Comparison of ENCODE assay signal across 8 cellular contexts in the genomic region with DNA sequence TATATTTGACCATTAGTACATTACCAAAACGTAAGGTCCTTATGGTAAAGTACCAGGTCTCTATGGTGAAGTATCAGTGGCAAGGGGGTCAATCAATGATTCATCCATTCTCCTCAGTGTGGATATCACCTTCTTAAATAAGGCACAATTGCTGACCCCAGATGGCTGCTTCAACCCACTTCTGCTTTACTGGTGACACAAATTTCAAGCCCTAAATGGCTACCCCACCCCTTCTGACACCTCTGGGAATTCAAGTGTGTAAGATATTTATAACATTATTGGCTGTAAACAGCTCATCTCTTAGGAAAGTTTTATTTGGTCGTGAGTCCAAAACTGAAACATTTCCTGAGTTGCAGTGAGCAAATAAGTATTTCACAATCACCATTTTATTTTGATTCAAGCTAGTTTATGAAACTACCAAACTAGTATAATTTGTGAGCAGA. TPM values are rescaled to one million over a fixed set of nuclear protein-coding genes. Genes with fewer than 3 reads are reported as not detected.
A peak's percentile ranks its signal among the peaks of the same experiment; 100 is the strongest.
DNase-seq lines count a peak whose midpoint lies in the region; ATAC-seq and TF ChIP-seq lines count a peak whose summit lies in the region.

No MANE protein-coding gene starts in this region.

- ATAC-seq in GM18858 (IDR thresholded peaks at IDR 0.05; ENCODE audit: unreplicated experiment): peak; percentile 59
- peak; percentile 45 for ATAC-seq in HG03095 (IDR thresholded peaks at IDR 0.05; ENCODE audit: unreplicated experiment)
- ATAC-seq in HG03045 (IDR thresholded peaks at IDR 0.05; ENCODE audit: unreplicated experiment): no peak
- ATAC-seq in activated CD8-positive, alpha-beta T cell treated with anti-CD3 and anti-CD28 coated beads for 36 hours: no peak

- no peaks in the 10 kb centered on the region for H3K27me3 Mint-ChIP-seq in activated CD8-positive, alpha-beta T cell treated with anti-CD3 and anti-CD28 coated beads for 36 hours
- H3K27me3 Mint-ChIP-seq in glutamatergic neuron (ENCODE audit: unreplicated experiment): no peaks in the 10 kb centered on the region

- CTCF ChIA-PET in activated CD8-positive, alpha-beta T cell treated with anti-CD3 and anti-CD28 coated beads for 36 hours (lab: Charles Lee): interaction anchor here (0.7 to 3.9 kb wide), 38 partner anchors 9 to 218 kb away, joined by 3 to 37 read pairs (median 6); a partner anchor contains a TSS

- POLR2A ChIA-PET in activated CD8-positive, alpha-beta T cell treated with anti-CD3 and anti-CD28 coated beads for 36 hours (lab: Charles Lee): interaction anchor here (1.0 to 1.1 kb wide), 2 partner anchors 75 to 131 kb away, joined by 3 to 4 read pairs; no protein-coding TSS in a partner anchor

- peaks cover 1% of the 10 kb centered on the region for H3K9me3 Mint-ChIP-seq in activated CD8-positive, alpha-beta T cell treated with anti-CD3 and anti-CD28 coated beads for 36 hours
- peaks cover 3% of the 10 kb centered on the region for H3K9me3 Mint-ChIP-seq in glutamatergic neuron (ENCODE audit: unreplicated experiment)

- DNase-seq in myocyte (ENCODE audit: low read depth) (peak; percentile 31), pons (ENCODE audit: low spot score) (no peak), glutamatergic neuron (no peak)
- DNase-seq in activated CD8-positive, alpha-beta T cell treated with anti-CD3 and anti-CD28 coated beads for 36 hours: no peak

- peaks cover 7% of the 10 kb centered on the region for H3K36me3 Mint-ChIP-seq in activated CD8-positive, alpha-beta T cell treated with anti-CD3 and anti-CD28 coated beads for 36 hours (ENCODE audit: low read depth)
- H3K36me3 Mint-ChIP-seq in glutamatergic neuron (ENCODE audit: unreplicated experiment): peaks cover 13% of the 10 kb centered on the region

- peak overlapping the region; percentile 10; the same call in 1 of the 2 replicates for H3K27ac ChIP-seq in VCaP

- peaks cover 60% of the 10 kb centered on the region for H3K4me1 Mint-ChIP-seq in activated CD8-positive, alpha-beta T cell treated with anti-CD3 and anti-CD28 coated beads for 36 hours (ENCODE audit: low read depth)
- H3K4me1 Mint-ChIP-seq in glutamatergic neuron (ENCODE audit: low read depth, unreplicated experiment): no peaks in the 10 kb centered on the region

- no peak for TF ChIP-seq CTCF in VCaP (conservative IDR thresholded peaks at IDR 0.05)
- no peak for TF ChIP-seq CTCF in activated CD8-positive, alpha-beta T cell treated with anti-CD3 and anti-CD28 coated beads for 36 hours (IDR thresholded peaks at IDR 0.05)
- no peak for TF ChIP-seq CTCF in glutamatergic neuron (IDR thresholded peaks at IDR 0.05; ENCODE audit: partially characterized antibody, unreplicated experiment)

- H3K4me3 Mint-ChIP-seq in activated CD8-positive, alpha-beta T cell treated with anti-CD3 and anti-CD28 coated beads for 36 hours: no peak overlapping the region
- no peak overlapping the region for H3K4me3 Mint-ChIP-seq in glutamatergic neuron (ENCODE audit: unreplicated experiment)

- intact Hi-C loops in activated CD8-positive, alpha-beta T cell treated with anti-CD3 and anti-CD28 coated beads for 36 hours (cut with micrococcal nuclease): loop anchor here (5.0 to 10.0 kb wide), 2 partner anchors 71 to 141 kb away; a partner anchor contains a TSS

- H3K27ac Mint-ChIP-seq in activated CD8-positive, alpha-beta T cell treated with anti-CD3 and anti-CD28 coated beads for 36 hours: no peak overlapping the region
- no peak overlapping the region for H3K27ac Mint-ChIP-seq in glutamatergic neuron (ENCODE audit: unreplicated experiment)

RNA-seq across cellular contexts. Expression of a gene that starts 7.9 kb away (rescaled TPM):
- total RNA-seq in myocyte (9.9 and 12.1 TPM in 2 replicates), glutamatergic neuron (ENCODE audit: unreplicated experiment) (8.9 TPM)
- 6.3 TPM for polyA plus RNA-seq in myocyte (2012)
- 10 to 100 TPM in 1 of 2 experiments, 1 to 10 TPM in 1; 9.6 to 11.8 TPM for total RNA-seq in activated CD8-positive, alpha-beta T cell treated with anti-CD3 and anti-CD28 coated beads for 36 hours

RNA-seq across cellular contexts. Expression of a gene that starts 34.3 kb away (rescaled TPM):
- total RNA-seq in myocyte: 21.5 and 25.0 TPM in 2 replicates
- polyA plus RNA-seq in myocyte (2012): 18.1 TPM
- total RNA-seq in activated CD8-positive, alpha-beta T cell treated with anti-CD3 and anti-CD28 coated beads for 36 hours: 10 to 100 TPM; 85.2 to 88.2 TPM
- 9.8 TPM for total RNA-seq in glutamatergic neuron (ENCODE audit: unreplicated experiment)

Comparison
In these comparisons a context has a peak if more than half of its experiments do, and no peak if none do; other contexts are left out.
1. ATAC-seq: peak in GM18858 (single experiment) and HG03095 (single experiment); none in HG03045 (single experiment) and activated CD8-positive, alpha-beta T cell treated with anti-CD3 and anti-CD28 coated beads for 36 hours (single experiment).